ENCODE assay signal across 1 cellular context in the genomic region with DNA sequence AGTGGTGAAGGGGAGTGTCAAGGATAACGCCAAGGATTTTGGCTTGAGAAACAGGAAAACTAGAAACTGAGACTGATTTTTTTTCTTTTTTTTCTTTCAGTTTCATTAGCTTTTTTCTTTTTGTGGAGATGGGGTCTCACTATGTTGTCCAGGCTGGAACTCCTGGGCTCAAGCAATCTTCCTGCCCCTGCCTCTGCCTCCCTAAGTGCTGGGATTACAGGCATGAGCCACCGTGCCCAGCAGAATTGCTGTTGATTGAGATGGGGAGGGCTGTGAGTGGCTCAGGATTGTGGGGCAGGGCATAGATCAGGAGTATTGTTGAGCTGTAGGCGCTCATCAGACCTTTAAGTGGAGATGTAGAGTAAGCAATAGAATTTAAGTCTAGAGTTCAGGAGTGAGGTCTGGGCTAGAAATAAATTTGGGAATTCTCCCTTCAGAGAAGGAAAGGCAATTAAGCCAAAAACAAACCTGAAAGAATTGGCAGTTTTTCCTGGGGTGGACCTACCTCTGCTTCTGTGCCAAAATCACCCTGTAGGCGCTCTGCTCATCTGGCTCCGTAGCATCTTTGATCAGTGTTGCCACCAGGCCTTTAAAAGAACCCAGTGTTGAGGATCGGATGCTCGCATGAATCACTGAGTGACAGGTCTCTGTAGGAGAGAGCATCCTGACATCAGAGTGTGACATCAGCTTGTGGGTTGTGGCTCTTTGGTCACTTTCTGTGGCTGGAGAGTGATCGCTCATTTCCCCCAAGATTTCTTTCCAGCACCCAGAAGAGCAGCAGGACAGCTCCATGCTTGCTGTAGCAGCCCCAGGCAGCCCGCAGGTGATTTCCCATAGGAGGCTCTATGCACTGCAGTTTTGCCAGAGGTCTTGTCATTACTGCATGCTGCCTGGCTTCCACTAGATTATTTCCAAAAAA.
TF ChIP-seq lines count a peak whose summit lies in the region.

No MANE protein-coding gene starts in this region.

TF ChIP-seq in IMR-90, 13 proteins besides CTCF, POLR2A, EP300 and RAD21 (continued from another document):
- TF ChIP-seq, protein P1, sequence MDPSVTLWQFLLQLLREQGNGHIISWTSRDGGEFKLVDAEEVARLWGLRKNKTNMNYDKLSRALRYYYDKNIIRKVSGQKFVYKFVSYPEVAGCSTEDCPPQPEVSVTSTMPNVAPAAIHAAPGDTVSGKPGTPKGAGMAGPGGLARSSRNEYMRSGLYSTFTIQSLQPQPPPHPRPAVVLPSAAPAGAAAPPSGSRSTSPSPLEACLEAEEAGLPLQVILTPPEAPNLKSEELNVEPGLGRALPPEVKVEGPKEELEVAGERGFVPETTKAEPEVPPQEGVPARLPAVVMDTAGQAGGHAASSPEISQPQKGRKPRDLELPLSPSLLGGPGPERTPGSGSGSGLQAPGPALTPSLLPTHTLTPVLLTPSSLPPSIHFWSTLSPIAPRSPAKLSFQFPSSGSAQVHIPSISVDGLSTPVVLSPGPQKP (IDR thresholded peaks at IDR 0.05; ENCODE audit: borderline replicate concordance, low read depth, low read length), result no peak
- TF ChIP-seq MAFK (IDR thresholded peaks at IDR 0.05; ENCODE audit: low read depth, low read length) (no peak), SMC3 (IDR thresholded peaks at IDR 0.05; ENCODE audit: low read depth, low read length) (no peak), MXI1 (IDR thresholded peaks at IDR 0.05; ENCODE audit: borderline replicate concordance, low read depth, low read length) (no peak), RCOR1 (IDR thresholded peaks at IDR 0.05; ENCODE audit: insufficient replicate concordance, low read length) (no peak), FOS (IDR thresholded peaks at IDR 0.05; ENCODE audit: low read depth, low read length) (no peak), CHD1 (IDR thresholded peaks at IDR 0.05; ENCODE audit: low read depth, low read length) (no peak), BHLHE40 (IDR thresholded peaks at IDR 0.05; ENCODE audit: low read depth, low read length) (no peak), MAZ (IDR thresholded peaks at IDR 0.05; ENCODE audit: borderline replicate concordance, low read depth, low read length) (no peak)
- TF ChIP-seq, protein P2, sequence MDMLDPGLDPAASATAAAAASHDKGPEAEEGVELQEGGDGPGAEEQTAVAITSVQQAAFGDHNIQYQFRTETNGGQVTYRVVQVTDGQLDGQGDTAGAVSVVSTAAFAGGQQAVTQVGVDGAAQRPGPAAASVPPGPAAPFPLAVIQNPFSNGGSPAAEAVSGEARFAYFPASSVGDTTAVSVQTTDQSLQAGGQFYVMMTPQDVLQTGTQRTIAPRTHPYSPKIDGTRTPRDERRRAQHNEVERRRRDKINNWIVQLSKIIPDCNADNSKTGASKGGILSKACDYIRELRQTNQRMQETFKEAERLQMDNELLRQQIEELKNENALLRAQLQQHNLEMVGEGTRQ (IDR thresholded peaks at IDR 0.05; ENCODE audit: low read depth, low read length), result no peak
